Comparison of ENCODE assay signal across 3 cellular contexts in the genomic region with DNA sequence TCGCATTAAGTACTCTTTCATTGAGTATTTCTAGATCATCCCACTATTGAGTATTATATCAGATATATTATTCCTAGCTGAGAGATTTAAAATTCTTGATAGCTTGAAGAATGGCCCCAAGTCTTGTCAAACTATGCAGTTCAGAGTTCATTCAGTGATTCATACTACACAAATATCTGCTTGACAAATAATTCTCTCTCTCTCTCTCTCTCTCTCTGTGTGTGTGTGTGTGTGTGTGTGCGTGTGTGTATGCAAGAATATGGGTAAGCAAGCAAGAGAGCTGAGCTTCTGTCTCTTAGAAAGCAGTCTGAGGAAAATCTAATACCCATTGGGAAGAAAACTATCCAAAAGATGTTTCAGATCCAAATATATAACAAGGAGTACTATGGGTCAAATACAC.
TF ChIP-seq lines count a peak whose summit lies in the region.

No MANE protein-coding gene starts in this region.

TF ChIP-seq in IMR-90, 13 proteins besides CTCF, POLR2A, EP300 and RAD21 (continued from another document):
- TF ChIP-seq NFE2L2 (IDR thresholded peaks at IDR 0.05; ENCODE audit: low read depth, low read length) (no peak), RCOR1 (IDR thresholded peaks at IDR 0.05; ENCODE audit: insufficient replicate concordance, low read length) (no peak)

TF ChIP-seq in endothelial cell of umbilical vein, 7 proteins besides CTCF, POLR2A, EP300 and RAD21 (continued from another document):
- TF ChIP-seq MAX (IDR thresholded peaks at IDR 0.05; ENCODE audit: insufficient read depth, insufficient read length) (no peak), GATA2 (IDR thresholded peaks at IDR 0.05; ENCODE audit: insufficient read depth, insufficient read length, low read depth, low read length) (no peak), MYC (IDR thresholded peaks at IDR 0.05; ENCODE audit: low read depth, low read length) (no peak), JUN (IDR thresholded peaks at IDR 0.05; ENCODE audit: borderline replicate concordance, insufficient read depth, insufficient read length, low read depth) (no peak), POLR2AphosphoS5 (IDR thresholded peaks at IDR 0.05; ENCODE audit: insufficient read depth, low read depth, low read length) (no peak)

TF ChIP-seq in HEK293T, 16 proteins besides CTCF, POLR2A, EP300 and RAD21 (continued from another document):
- TF ChIP-seq SP1 (IDR thresholded peaks at IDR 0.05) (no peak), ELF4 (IDR thresholded peaks at IDR 0.05) (no peak), FOXA1 (IDR thresholded peaks at IDR 0.05) (no peak), FOXM1 (IDR thresholded peaks at IDR 0.05; ENCODE audit: borderline replicate concordance) (no peak), ARNT (IDR thresholded peaks at IDR 0.05) (no peak)
TF ChIP-seq in HEK293T: peak in this region for 0.
